Comparison of ENCODE assay signal across 1 cellular context in genomic region chr4:16582526-16582925, GRCh38.
TF ChIP-seq lines count a peak whose summit lies in the region.

No MANE protein-coding gene starts in this region.

TF ChIP-seq in K562, 482 proteins besides CTCF, POLR2A, EP300 and RAD21 (continued from another document):
- TF ChIP-seq, protein P1, sequence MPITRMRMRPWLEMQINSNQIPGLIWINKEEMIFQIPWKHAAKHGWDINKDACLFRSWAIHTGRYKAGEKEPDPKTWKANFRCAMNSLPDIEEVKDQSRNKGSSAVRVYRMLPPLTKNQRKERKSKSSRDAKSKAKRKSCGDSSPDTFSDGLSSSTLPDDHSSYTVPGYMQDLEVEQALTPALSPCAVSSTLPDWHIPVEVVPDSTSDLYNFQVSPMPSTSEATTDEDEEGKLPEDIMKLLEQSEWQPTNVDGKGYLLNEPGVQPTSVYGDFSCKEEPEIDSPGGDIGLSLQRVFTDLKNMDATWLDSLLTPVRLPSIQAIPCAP (CRISPR knock-in tag; IDR thresholded peaks at IDR 0.05; ENCODE audit: borderline replicate concordance), result no peak
- peak in 2 of 3 experiments; percentile 28 to 38 for TF ChIP-seq YY1 (IDR thresholded peaks at IDR 0.05; ENCODE audit: borderline replicate concordance in 1 of 3, control insufficient read depth in 1 of 3, extremely low read depth in 1 of 3, insufficient read depth in 3 of 3, insufficient read length in 1 of 3, insufficient replicate concordance in 2 of 3, low read depth in 1 of 3, low read length in 2 of 3)
- TF ChIP-seq KHSRP (IDR thresholded peaks at IDR 0.05), result no peak
- no peak for TF ChIP-seq ATF6 (CRISPR knock-in tag; IDR thresholded peaks at IDR 0.05)
- TF ChIP-seq SLC30A9 (CRISPR knock-in tag; IDR thresholded peaks at IDR 0.05), result no peak
- peak; percentile 64; the same call in 1 of the 2 replicates for TF ChIP-seq SPI1 (IDR thresholded peaks at IDR 0.05; ENCODE audit: borderline replicate concordance, low read depth, low read length)
- TF ChIP-seq ZNF175 (CRISPR knock-in tag; IDR thresholded peaks at IDR 0.05; ENCODE audit: low read depth), result no peak
- no peak for TF ChIP-seq HDAC8 (tag; IDR thresholded peaks at IDR 0.05)
- TF ChIP-seq, protein P2, sequence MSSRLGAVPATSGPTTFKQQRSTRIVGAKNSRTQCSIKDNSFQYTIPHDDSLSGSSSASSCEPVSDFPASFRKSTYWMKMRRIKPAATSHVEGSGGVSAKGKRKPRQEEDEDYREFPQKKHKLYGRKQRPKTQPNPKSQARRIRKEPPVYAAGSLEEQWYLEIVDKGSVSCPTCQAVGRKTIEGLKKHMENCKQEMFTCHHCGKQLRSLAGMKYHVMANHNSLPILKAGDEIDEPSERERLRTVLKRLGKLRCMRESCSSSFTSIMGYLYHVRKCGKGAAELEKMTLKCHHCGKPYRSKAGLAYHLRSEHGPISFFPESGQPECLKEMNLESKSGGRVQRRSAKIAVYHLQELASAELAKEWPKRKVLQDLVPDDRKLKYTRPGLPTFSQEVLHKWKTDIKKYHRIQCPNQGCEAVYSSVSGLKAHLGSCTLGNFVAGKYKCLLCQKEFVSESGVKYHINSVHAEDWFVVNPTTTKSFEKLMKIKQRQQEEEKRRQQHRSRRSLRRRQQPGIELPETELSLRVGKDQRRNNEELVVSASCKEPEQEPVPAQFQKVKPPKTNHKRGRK (tag; IDR thresholded peaks at IDR 0.05), result no peak
